In the genomic region with DNA sequence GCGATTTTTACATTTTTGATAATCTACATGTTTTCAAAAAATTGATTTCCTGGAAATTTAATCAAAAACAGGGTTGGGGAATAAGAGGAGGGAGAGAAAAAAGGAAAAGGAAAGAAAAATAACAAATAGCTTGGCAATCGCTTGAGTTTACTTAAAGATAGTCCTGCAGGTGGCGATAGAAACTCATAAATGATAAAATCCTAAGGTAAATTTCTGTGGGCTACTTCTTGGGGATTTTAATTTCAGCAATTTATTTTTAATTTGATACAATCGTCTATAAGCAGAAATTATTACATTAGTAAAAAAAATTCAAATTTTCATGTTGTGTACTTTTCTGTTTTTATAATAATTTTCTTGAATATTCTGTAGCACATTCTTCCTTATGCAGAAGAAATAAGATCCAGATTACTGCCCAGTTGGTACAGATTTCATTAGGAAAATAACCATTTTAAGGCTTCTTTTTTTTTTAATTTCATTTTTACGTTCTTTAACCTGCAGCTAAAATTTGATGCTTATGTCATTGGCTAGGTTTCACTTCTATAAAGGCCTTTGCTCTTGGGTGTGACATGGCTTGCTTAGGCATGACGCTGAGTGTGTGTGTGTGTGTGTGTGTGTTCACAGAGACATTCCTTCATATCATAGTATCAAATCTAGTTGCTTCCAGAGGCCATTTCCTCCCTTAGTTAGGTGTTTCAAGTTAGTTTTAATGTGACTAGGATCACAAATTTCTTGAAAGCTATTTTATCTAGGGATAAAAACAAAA, we compare ENCODE assay signal across 8 cellular contexts.
A peak's percentile ranks its signal among the peaks of the same experiment; 100 is the strongest.
DNase-seq lines count a peak whose midpoint lies in the region; ATAC-seq and TF ChIP-seq lines count a peak whose summit lies in the region.

No MANE protein-coding gene starts in this region.

- H3K9ac ChIP-seq in Karpas-422 (ENCODE audit: low read length): no peak overlapping the region

- H3K4me1 ChIP-seq in right atrium auricular region (no peaks in the 10 kb centered on the region), Karpas-422 (ENCODE audit: low read length) (peaks cover 33% of the 10 kb centered on the region), right lobe of liver (no peaks in the 10 kb centered on the region)

- ATAC-seq in Right ventricle myocardium superior (ENCODE audit: poor library complexity) (no peak), right lobe of liver (peak; percentile 31 to 67 (median 40))
- ATAC-seq in activated T-cell treated with anti-CD3 and anti-CD28 coated beads, Interleukin-2, amount 50 U/mL, for 4 hours: no peak

- H3K27ac ChIP-seq in right atrium auricular region: no peak overlapping the region
- no peak overlapping the region for H3K27ac ChIP-seq in Karpas-422 (ENCODE audit: low read length)
- no peak overlapping the region for H3K27ac ChIP-seq in right lobe of liver

- H3K27me3 ChIP-seq in right atrium auricular region: no peaks in the 10 kb centered on the region
- no peaks in the 10 kb centered on the region for H3K27me3 ChIP-seq in Karpas-422 (ENCODE audit: low read length)
- H3K27me3 ChIP-seq in right lobe of liver: no peaks in the 10 kb centered on the region

- intact Hi-C loops in Right ventricle myocardium superior (cut with DNase I): no loop called here
- intact Hi-C loops in right lobe of liver (cut with DNase I): no loop called here

- no peak overlapping the region for H3K4me3 ChIP-seq in right atrium auricular region
- no peak overlapping the region for H3K4me3 ChIP-seq in Karpas-422 (ENCODE audit: low read length)
- H3K4me3 ChIP-seq in right lobe of liver: no peak overlapping the region

- H3K36me3 ChIP-seq in right atrium auricular region (no peaks in the 10 kb centered on the region), Karpas-422 (ENCODE audit: insufficient read depth, low read length) (no peaks in the 10 kb centered on the region), right lobe of liver (no peaks in the 10 kb centered on the region)

- H2AFZ ChIP-seq in Karpas-422 (ENCODE audit: low read length): no peak overlapping the region

- H3K36me3 Mint-ChIP-seq in activated T-cell treated with anti-CD3 and anti-CD28 coated beads, Interleukin-2, amount 50 U/mL, for 4 hours (ENCODE audit: insufficient read depth): peaks cover 16% of the 10 kb centered on the region

- 21% methylated on average over 6 of the region's 6 CpGs for WGBS in right lobe of liver (ENCODE audit: insufficient coverage, low coverage, low lambda C conversion rate, missing lambda C conversion rate)

- no peaks in the 10 kb centered on the region for H3K4me1 Mint-ChIP-seq in activated T-cell treated with anti-CD3 and anti-CD28 coated beads, Interleukin-2, amount 50 U/mL, for 4 hours (ENCODE audit: low read depth)

- H3K4me3 Mint-ChIP-seq in activated T-cell treated with anti-CD3 and anti-CD28 coated beads, Interleukin-2, amount 50 U/mL, for 4 hours: no peak overlapping the region

- DNase-seq in right atrium auricular region (ENCODE audit: low spot score): no peak
- no peak for DNase-seq in Right ventricle myocardium superior
- peak; percentile 75 for DNase-seq in Karpas-422
- peak; percentile 36 for DNase-seq in amniotic epithelial cell (ENCODE audit: low read depth)
- no peak for DNase-seq in right lobe of liver
- no peak for DNase-seq in activated T-cell treated with anti-CD3 and anti-CD28 coated beads, Interleukin-2, amount 50 U/mL, for 4 hours
- DNase-seq in activated CD4-positive, CD25-positive, alpha-beta regulatory T cell (lab: John Stamatoyannopoulos, UW): no peak
- no peak for DNase-seq in activated T-cell treated with anti-CD3 and anti-CD28 coated beads, Interleukin-2, amount 50 U/mL, for 48 hours

- H3K9me2 ChIP-seq in Karpas-422 (replicated peaks; ENCODE audit: insufficient read depth, low read length): no peaks in the 10 kb centered on the region

- no peak for TF ChIP-seq POLR2A in right lobe of liver (IDR thresholded peaks at IDR 0.05)

- H3K4me2 ChIP-seq in Karpas-422 (ENCODE audit: low read depth, low read length, poor library complexity, severe bottlenecking): peak overlapping the region; percentile 8

- H4K20me1 ChIP-seq in Karpas-422 (ENCODE audit: insufficient read depth, low read depth, low read length): no peaks in the 10 kb centered on the region

- no peaks in the 10 kb centered on the region for H3K9me3 Mint-ChIP-seq in activated T-cell treated with anti-CD3 and anti-CD28 coated beads, Interleukin-2, amount 50 U/mL, for 4 hours

- no peaks in the 10 kb centered on the region for H3K27me3 Mint-ChIP-seq in activated T-cell treated with anti-CD3 and anti-CD28 coated beads, Interleukin-2, amount 50 U/mL, for 4 hours (ENCODE audit: low read depth)

- H3K79me2 ChIP-seq in Karpas-422 (ENCODE audit: low read length): no peaks in the 10 kb centered on the region

- TF ChIP-seq CTCF in right atrium auricular region (IDR thresholded peaks at IDR 0.05): peak; percentile 23 to 54
- TF ChIP-seq CTCF in right lobe of liver (IDR thresholded peaks at IDR 0.05): peak; percentile 25 to 54 (median 50)

- H3K9me3 ChIP-seq in right atrium auricular region: no peaks in the 10 kb centered on the region
- H3K9me3 ChIP-seq in Karpas-422 (ENCODE audit: low read length): no peaks in the 10 kb centered on the region
- no peaks in the 10 kb centered on the region for H3K9me3 ChIP-seq in right lobe of liver

Comparison
In these comparisons a context has a peak if more than half of its experiments do, and no peak if none do; other contexts are left out.
1. DNase-seq: peak in Karpas-422 (single experiment) and amniotic epithelial cell (single experiment); none in right atrium auricular region (single experiment), Right ventricle myocardium superior (single experiment), right lobe of liver (0 of 3), activated T-cell treated with anti-CD3 and anti-CD28 coated beads, Interleukin-2, amount 50 U/mL, for 4 hours (single experiment), activated CD4-positive, CD25-positive, alpha-beta regulatory T cell (0 of 4) and activated T-cell treated with anti-CD3 and anti-CD28 coated beads, Interleukin-2, amount 50 U/mL, for 48 hours (0 of 2).
2. ATAC-seq: peak in right lobe of liver (4 of 4); none in Right ventricle myocardium superior (single experiment) and activated T-cell treated with anti-CD3 and anti-CD28 coated beads, Interleukin-2, amount 50 U/mL, for 4 hours (0 of 2).